In the genomic region with DNA sequence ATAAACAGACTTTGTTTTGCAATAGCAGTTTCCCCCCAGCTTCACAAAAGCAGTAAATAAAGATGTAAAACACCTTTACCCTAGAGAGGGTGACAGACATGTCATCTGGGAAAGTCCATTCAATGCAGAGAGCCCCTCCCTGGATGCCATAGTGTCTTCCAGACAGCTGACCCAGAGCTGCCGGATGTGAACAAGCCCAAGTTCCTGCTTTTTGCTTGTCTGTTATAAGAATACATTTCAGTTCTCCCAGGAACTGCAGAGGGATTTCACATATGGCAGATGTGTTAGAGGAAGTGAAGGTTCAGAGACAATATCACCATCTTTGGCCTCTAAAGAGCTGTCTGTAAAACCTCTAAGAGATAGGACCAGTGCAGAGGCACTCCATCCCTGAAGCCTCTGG, we compare ENCODE assay signal across 21 cellular contexts. TPM values are rescaled to one million over a fixed set of nuclear protein-coding genes. Genes with fewer than 3 reads are reported as not detected.
DNase-seq lines count a peak whose midpoint lies in the region; ATAC-seq and TF ChIP-seq lines count a peak whose summit lies in the region.
"Had no signal": no experiment of that assay in that cellular context is flagged by ENCODE, and none has a peak within 500 bp of the region (broad histone marks: within the 10 kb centered on the region; RNA-seq: fewer than 3 reads in every experiment).

No MANE protein-coding gene starts in this region.

- no peaks in the 10 kb centered on the region for H3K9me3 Mint-ChIP-seq in CD14-positive monocyte
- H3K9me3 Mint-ChIP-seq: CD4-positive, alpha-beta memory T cell; naive thymus-derived CD8-positive, alpha-beta T cell; T-cell had no signal

- TF ChIP-seq CTCF in CD14-positive monocyte (IDR thresholded peaks at IDR 0.05): no peak
- no peak for TF ChIP-seq CTCF in dorsolateral prefrontal cortex (IDR thresholded peaks at IDR 0.05 in 54 of 56, conservative IDR thresholded peaks at IDR 0.05 in 2 of 56; ENCODE audit: low read depth in 1 of 56, partially characterized antibody in 56 of 56)
- TF ChIP-seq CTCF in mucosa of descending colon (IDR thresholded peaks at IDR 0.05): no peak

- H3K27ac Mint-ChIP-seq in CD14-positive monocyte: peak overlapping the region; percentile 85 to 96 (median 90)
- H3K27ac Mint-ChIP-seq: T-cell had no signal

- no peaks in the 10 kb centered on the region for H3K27me3 Mint-ChIP-seq in CD14-positive monocyte (ENCODE audit: low read depth in 3 of 3)
- H3K27me3 Mint-ChIP-seq: CD4-positive, alpha-beta memory T cell; naive thymus-derived CD8-positive, alpha-beta T cell; T-cell had no signal

- DNase-seq in CD14-positive monocyte (ENCODE audit: low spot score) (peak; percentile 82), MV-4-11 (lab: John Stamatoyannopoulos, UW) (peak; percentile 96), dorsolateral prefrontal cortex (no peak), mucosa of descending colon (peak in 1 of 3 donors; percentile 13), erythroblast (lab: John Stamatoyannopoulos, UW) (no peak), SW480 (ENCODE audit: low spot score) (no peak), cerebellar nuclear complex (lab: John Stamatoyannopoulos, UW) (no peak)
- DNase-seq: activated CD4-positive, alpha-beta T cell treated with anti-CD3 and anti-CD28 coated beads, Interleukin-2, amount 50 U/mL, for 1 hour; activated CD8-positive, alpha-beta memory T cell treated with anti-CD3 and anti-CD28 coated beads, Interleukin-2, amount 50 U/mL, for 4 hours; activated effector memory CD4-positive, alpha-beta T cell treated with anti-CD3 and anti-CD28 coated beads, Interleukin-2, amount 50 U/mL, for 16 hours; CD4-positive, alpha-beta memory T cell; DMS53; naive thymus-derived CD8-positive, alpha-beta T cell; NCI-H1105 treated with DMSO at 0.1 percent for 48 hours; NCI-H2081 treated with DMSO at 0.1 percent for 48 hours; stimulated activated CD4-positive, alpha-beta T cell treated with anti-CD3 and anti-CD28 coated beads, Interleukin-12 subunit alpha, Interleukin-12 subunit beta, amount 100 ng/mL, for 4 hours; T-cell had no signal

- H3K4me1 ChIP-seq in mucosa of descending colon (ENCODE audit: low read depth): no peaks in the 10 kb centered on the region

- H3K36me3 ChIP-seq in mucosa of descending colon (ENCODE audit: low read depth): no peaks in the 10 kb centered on the region
- H3K36me3 ChIP-seq: adrenal gland had no signal

- peaks cover 22% of the 10 kb centered on the region in 2 donors for H3K36me3 Mint-ChIP-seq in CD14-positive monocyte

- H3K27me3 ChIP-seq in dorsolateral prefrontal cortex: no peaks in the 10 kb centered on the region
- H3K27me3 ChIP-seq: adrenal gland had no signal

- H3K9me3 ChIP-seq in mucosa of descending colon: no peaks in the 10 kb centered on the region
- H3K9me3 ChIP-seq: adrenal gland had no signal

- peak overlapping the region in 1 of 2 donors; percentile 56 for H3K4me3 Mint-ChIP-seq in CD14-positive monocyte
- H3K4me3 Mint-ChIP-seq: CD4-positive, alpha-beta memory T cell; naive thymus-derived CD8-positive, alpha-beta T cell; T-cell had no signal

- H3K4me3 ChIP-seq in dorsolateral prefrontal cortex (no peak overlapping the region), mucosa of descending colon (no peak overlapping the region)
- H3K4me3 ChIP-seq: adrenal gland had no signal

- H3K27ac ChIP-seq in dorsolateral prefrontal cortex: peak overlapping the region in 54 of 59 donors; percentile 1 to 88 (median 66)
- H3K27ac ChIP-seq: KMS-11 had no signal

- intact Hi-C loops in CD14-positive monocyte (cut with micrococcal nuclease) (loop anchor here (10.0 kb wide), 2 partner anchors 50 to 170 kb away; partner anchors contain the start of gene FAM168A (in 1 of the 2)), dorsolateral prefrontal cortex (cut with DNase I) (no loop called here), mucosa of descending colon (cut with DNase I, micrococcal nuclease) (no loop called here)

- ATAC-seq in mucosa of descending colon: peak; percentile 51
- ATAC-seq in HG03097 (IDR thresholded peaks at IDR 0.05; ENCODE audit: low FRiP score, unreplicated experiment): no peak
- ATAC-seq: HCT116; naive thymus-derived CD8-positive, alpha-beta T cell; T-cell had no signal

- H3K4me1 Mint-ChIP-seq in CD14-positive monocyte: peaks cover 72% of the 10 kb centered on the region
- H3K4me1 Mint-ChIP-seq: T-cell had no signal

- no peak for TF ChIP-seq POLR2A in erythroblast (IDR thresholded peaks at IDR 0.05; ENCODE audit: low read length)

RNA-seq across cellular contexts. Expression of gene RELT, which starts 48.9 kb away (rescaled TPM):
- polyA plus RNA-seq in CD14-positive monocyte: 10 to 100 TPM; 16.4 to 27.3 TPM
- total RNA-seq in dorsolateral prefrontal cortex (10 to 100 TPM in 110 of 120 experiments, 1 to 10 TPM in 10; 8.6 to 36.1 (median 12.8) TPM), mucosa of descending colon (1 to 10 TPM; 2.3 to 4.7 (median 4.4) TPM)

Comparison
In these comparisons a context has a peak if more than half of its experiments do, and no peak if none do; other contexts are left out.
1. DNase-seq: peak in CD14-positive monocyte (single experiment) and MV-4-11 (single experiment); none in dorsolateral prefrontal cortex (0 of 10), erythroblast (0 of 2), SW480 (single experiment) and cerebellar nuclear complex (0 of 2).
2. intact Hi-C loops: an anchor here in CD14-positive monocyte (10.0 kb wide); none called in dorsolateral prefrontal cortex and mucosa of descending colon.